1 cellular context compared by ENCODE assay signal in genomic region chr2:9379372-9379725, GRCh38.
TF ChIP-seq lines count a peak whose summit lies in the region.

No MANE protein-coding gene starts in this region.

TF ChIP-seq in IMR-90, 13 proteins besides CTCF, POLR2A, EP300 and RAD21 (continued from another document):
- no peak for TF ChIP-seq FOS (IDR thresholded peaks at IDR 0.05; ENCODE audit: low read depth, low read length)
- no peak for TF ChIP-seq RCOR1 (IDR thresholded peaks at IDR 0.05; ENCODE audit: insufficient replicate concordance, low read length)
- no peak for TF ChIP-seq RFX5 (IDR thresholded peaks at IDR 0.05; ENCODE audit: low read depth, low read length)
- TF ChIP-seq BHLHE40 (IDR thresholded peaks at IDR 0.05; ENCODE audit: low read depth, low read length) = no peak
- TF ChIP-seq MAFK (IDR thresholded peaks at IDR 0.05; ENCODE audit: low read depth, low read length) = no peak
- no peak for TF ChIP-seq MAZ (IDR thresholded peaks at IDR 0.05; ENCODE audit: borderline replicate concordance, low read depth, low read length)
TF ChIP-seq in IMR-90: peak in this region for 0.
